In genomic region chr4:184448828-184449227, GRCh38 we compare ENCODE assay signal across 8 cellular contexts. TPM values are rescaled to one million over a fixed set of nuclear protein-coding genes. Genes with fewer than 3 reads are reported as not detected.
DNase-seq lines count a peak whose midpoint lies in the region; ATAC-seq, FAIRE-seq and TF ChIP-seq lines count a peak whose summit lies in the region.

No MANE protein-coding gene starts in this region.

- WGBS in IMR-90 (ENCODE audit: extremely low coverage in 2 of 2, insufficient read length in 1 of 2), 2 experiments, result 14% methylated on average over 8 of the region's 10 CpGs; no CpG with 5 or more reads in 1 of the 2 experiments
- no CpG with 5 or more reads among the region's 10 CpGs for WGBS in neuronal stem cell (ENCODE audit: extremely low coverage in 2 of 2, insufficient read length in 2 of 2, insufficient replicate concordance in 1 of 2), 2 donors

- H3K4me2 ChIP-seq in IMR-90 (ENCODE audit: low read depth, low read length) (peak overlapping the region; percentile 97), neuronal stem cell (ENCODE audit: insufficient read depth, low read length, poor library complexity, severe bottlenecking) (no peak overlapping the region)

- H3K4me3 ChIP-seq in IMR-90 (ENCODE audit: insufficient read depth, low read depth, low read length), result peak overlapping the region; percentile 36
- peak overlapping the region; percentile 21 to 42 for H3K4me3 ChIP-seq in ascending aorta
- H3K4me3 ChIP-seq in neuronal stem cell (ENCODE audit: low read length in 2 of 2), result no peak overlapping the region

- peak overlapping the region; percentile 57 to 75; a peak in 3 of 4 replicates for H4K8ac ChIP-seq in IMR-90 (ENCODE audit: low read depth in 2 of 2, low read length in 2 of 2)
- no peak overlapping the region for H4K8ac ChIP-seq in neuronal stem cell (ENCODE audit: low read depth, low read length)

- POLR2A ChIA-PET in IMR-90 (lab: Charles Lee; ENCODE audit: unreplicated experiment), result interaction anchor here (1.0 kb wide), 1 partner anchor 19 kb away, joined by 3 read pairs; no protein-coding TSS in a partner anchor

- H3K4me1 ChIP-seq in IMR-90 (ENCODE audit: control insufficient read depth, insufficient read depth, low read length) (peaks cover 18% of the 10 kb centered on the region), ascending aorta (peaks cover 5 to 43% of the 10 kb centered on the region in 2 donors), neuronal stem cell (ENCODE audit: control insufficient read depth in 2 of 2, insufficient read depth in 1 of 2, low read depth in 1 of 2, low read length in 2 of 2) (peaks cover 17% of the 10 kb centered on the region in 2 donors)

- CTCF ChIA-PET in IMR-90 (lab: Yijun Ruan, JAX), result no interaction called here

- peak overlapping the region; percentile 40 for H2BK5ac ChIP-seq in IMR-90 (ENCODE audit: low read depth, low read length, poor library complexity, severe bottlenecking)
- H2BK5ac ChIP-seq in neuronal stem cell (ENCODE audit: low read length), result no peak overlapping the region

- TF ChIP-seq POLR2A in GM12891 (IDR thresholded peaks at IDR 0.05; ENCODE audit: low read depth, low read length) (no peak), IMR-90 (IDR thresholded peaks at IDR 0.05; ENCODE audit: low read depth, low read length) (no peak)

- H3K9ac ChIP-seq in IMR-90 (ENCODE audit: low read depth, low read length) (peak overlapping the region; percentile 68), neuronal stem cell (ENCODE audit: low read depth, low read length, poor library complexity) (no peak overlapping the region)

- H3K23ac ChIP-seq in IMR-90 (ENCODE audit: low read depth, low read length) (peak overlapping the region; percentile 95), neuronal stem cell (ENCODE audit: low read depth, low read length, poor library complexity) (no peak overlapping the region)

- H2BK120ac ChIP-seq in IMR-90 (ENCODE audit: low read depth, low read length), result peak overlapping the region; percentile 75
- no peak overlapping the region for H2BK120ac ChIP-seq in neuronal stem cell (ENCODE audit: low read depth, low read length)

- DNase-seq in GM12891 (ENCODE audit: insufficient read length, low spot score), result peak; percentile 40
- DNase-seq in IMR-90, result peak; percentile 70
- DNase-seq in ascending aorta (ENCODE audit: low spot score in 2 of 2), result no peak
- peak; percentile 32 for DNase-seq in islet precursor cell
- peak; percentile 46 for DNase-seq in smooth muscle cell of the brain vasculature (ENCODE audit: low read depth, low spot score)
- no peak for DNase-seq in neuronal stem cell (ENCODE audit: low spot score)
- no peak for DNase-seq in cortex of kidney (lab: John Stamatoyannopoulos, UW)
- DNase-seq in NCI-H2107 (lab: John Stamatoyannopoulos, UW), result no peak

- peak overlapping the region; percentile 85 for H2AK9ac ChIP-seq in IMR-90 (replicated peaks; ENCODE audit: low read depth, low read length, poor library complexity)

- in situ Hi-C loops in IMR-90 (cut with MboI; ENCODE audit: low sequenced_read_pairs), result no loop called here

- ATAC-seq in IMR-90 (ENCODE audit: low read depth), result peak; percentile 67

- H3K9me3 ChIP-seq in IMR-90 (ENCODE audit: control insufficient read depth, insufficient read depth, low read length) (no peaks in the 10 kb centered on the region), ascending aorta (no peaks in the 10 kb centered on the region), neuronal stem cell (replicated peaks in 1 of 2; ENCODE audit: control insufficient read depth in 2 of 2, insufficient read depth in 1 of 2, low read depth in 1 of 2, low read length in 2 of 2) (peaks cover 0 to 6% of the 10 kb centered on the region in 2 donors)

- no peak for TF ChIP-seq RAD21 in IMR-90 (IDR thresholded peaks at IDR 0.05; ENCODE audit: low read length)

- BruUV-seq in IMR-90 (replicated peaks; lab: Mats Ljungman, UMichigan), result no TSS peak

- peak overlapping the region; percentile 56 for H3K56ac ChIP-seq in IMR-90 (ENCODE audit: extremely low read depth, insufficient read depth, low read length)

- H3K36me3 ChIP-seq in IMR-90 (ENCODE audit: control insufficient read depth, insufficient read depth, low read length) (peaks cover 4% of the 10 kb centered on the region; the same call in 1 of the 2 replicates), ascending aorta (peaks cover 0 to 7% of the 10 kb centered on the region in 2 donors), neuronal stem cell (replicated peaks in 1 of 2; ENCODE audit: control insufficient read depth in 2 of 2, insufficient read depth in 2 of 2, low read length in 2 of 2) (peaks cover 0 to 9% of the 10 kb centered on the region in 2 donors)

- peak overlapping the region; percentile 94 for H3K14ac ChIP-seq in IMR-90 (replicated peaks; ENCODE audit: low read depth, low read length)
- no peak overlapping the region for H3K14ac ChIP-seq in neuronal stem cell (ENCODE audit: low read length)

- H2AFZ ChIP-seq in IMR-90 (replicated peaks; ENCODE audit: low read length, poor library complexity) (peak overlapping the region; percentile 74), neuronal stem cell (ENCODE audit: low read length) (no peak overlapping the region)

- dilution Hi-C loops in IMR-90 (cut with HindIII; ENCODE audit: low sequenced_read_pairs, unreplicated experiment), result no loop called here

- H3K4ac ChIP-seq in IMR-90 (ENCODE audit: low read depth, low read length) (peak overlapping the region; percentile 88), neuronal stem cell (ENCODE audit: low read length) (no peak overlapping the region)

- peaks cover 38% of the 10 kb centered on the region; the same call in 1 of the 2 replicates for H4K20me1 ChIP-seq in IMR-90 (ENCODE audit: insufficient read depth, low read length)

- H3K79me1 ChIP-seq in IMR-90 (ENCODE audit: low read depth in 1 of 2, low read length in 2 of 2) (peaks cover 47 to 77% of the 10 kb centered on the region in 2 experiments), neuronal stem cell (ENCODE audit: low read depth, low read length) (peaks cover 3% of the 10 kb centered on the region)

- H3K18ac ChIP-seq in IMR-90 (ENCODE audit: low read depth, low read length) (peak overlapping the region; percentile 39), neuronal stem cell (ENCODE audit: low read length) (no peak overlapping the region)

- H2AK5ac ChIP-seq in IMR-90 (ENCODE audit: low read depth, low read length) (peak overlapping the region; percentile 80), neuronal stem cell (ENCODE audit: low read depth, low read length) (no peak overlapping the region)

- H4K91ac ChIP-seq in IMR-90 (ENCODE audit: insufficient read depth, low read depth, low read length), result peak overlapping the region; percentile 81
- no peak overlapping the region for H4K91ac ChIP-seq in neuronal stem cell (ENCODE audit: low read depth, low read length, poor library complexity)

- intact Hi-C loops in IMR-90 (cut with micrococcal nuclease), result loop anchor here (1.0 kb wide), 1 partner anchor 65 kb away; no protein-coding TSS in a partner anchor
- intact Hi-C loops in ascending aorta (cut with DNase I), result loop anchor here (5.0 kb wide), 1 partner anchor 42 kb away; no protein-coding TSS in a partner anchor

- H3K27me3 ChIP-seq in IMR-90 (ENCODE audit: control insufficient read depth, insufficient read depth, low read length) (no peaks in the 10 kb centered on the region), ascending aorta (no peaks in the 10 kb centered on the region), neuronal stem cell (ENCODE audit: control insufficient read depth in 3 of 3, insufficient read depth in 3 of 3, low read depth in 1 of 3, low read length in 3 of 3) (no peaks in the 10 kb centered on the region)

- H2BK20ac ChIP-seq in IMR-90 (ENCODE audit: low read depth, low read length), result peak overlapping the region; percentile 57

- peaks cover 13% of the 10 kb centered on the region for H3K9me1 ChIP-seq in IMR-90 (ENCODE audit: insufficient read depth, low read length)

- H2BK15ac ChIP-seq in IMR-90 (ENCODE audit: low read depth, low read length) (peak overlapping the region; percentile 86; the same call in 1 of the 3 replicates), neuronal stem cell (ENCODE audit: low read length) (no peak overlapping the region)

- H3K27ac ChIP-seq in IMR-90 (ENCODE audit: insufficient read depth, low read length) (peak overlapping the region; percentile 79), ascending aorta (peak overlapping the region; percentile 51 to 65), neuronal stem cell (replicated peaks; ENCODE audit: low read length) (no peak overlapping the region)

- H4K5ac ChIP-seq in IMR-90 (ENCODE audit: low read depth, low read length), result peak overlapping the region; percentile 31; the same call in 1 of the 2 replicates

- H2BK12ac ChIP-seq in neuronal stem cell (ENCODE audit: low read length), result no peak overlapping the region

- FAIRE-seq in GM12891 (lab: Jason Lieb, UNC), result peak; percentile 89

- TF ChIP-seq CTCF in IMR-90 (conservative IDR thresholded peaks at IDR 0.05; ENCODE audit: low read depth, low read length) (no peak), ascending aorta (IDR thresholded peaks at IDR 0.05) (no peak)

TF ChIP-seq in GM12891, 5 proteins besides CTCF, POLR2A, EP300 and RAD21:
- TF ChIP-seq PAX5 (IDR thresholded peaks at IDR 0.05; ENCODE audit: insufficient read depth, low read length, severe bottlenecking), result no peak
- no peak for TF ChIP-seq SPI1 (IDR thresholded peaks at IDR 0.05; ENCODE audit: low read depth, low read length)
- TF ChIP-seq TAF1 (IDR thresholded peaks at IDR 0.05; ENCODE audit: low read depth, low read length), result no peak
- no peak for TF ChIP-seq POLR2AphosphoS5 (IDR thresholded peaks at IDR 0.05; ENCODE audit: low read depth, low read length)
- no peak for TF ChIP-seq POU2F2 (IDR thresholded peaks at IDR 0.05; ENCODE audit: low read depth, low read length)
TF ChIP-seq in GM12891: peak in this region for 0.

TF ChIP-seq in IMR-90, 13 proteins besides CTCF, POLR2A, EP300 and RAD21 (continues in another document):
- TF ChIP-seq, protein P1, sequence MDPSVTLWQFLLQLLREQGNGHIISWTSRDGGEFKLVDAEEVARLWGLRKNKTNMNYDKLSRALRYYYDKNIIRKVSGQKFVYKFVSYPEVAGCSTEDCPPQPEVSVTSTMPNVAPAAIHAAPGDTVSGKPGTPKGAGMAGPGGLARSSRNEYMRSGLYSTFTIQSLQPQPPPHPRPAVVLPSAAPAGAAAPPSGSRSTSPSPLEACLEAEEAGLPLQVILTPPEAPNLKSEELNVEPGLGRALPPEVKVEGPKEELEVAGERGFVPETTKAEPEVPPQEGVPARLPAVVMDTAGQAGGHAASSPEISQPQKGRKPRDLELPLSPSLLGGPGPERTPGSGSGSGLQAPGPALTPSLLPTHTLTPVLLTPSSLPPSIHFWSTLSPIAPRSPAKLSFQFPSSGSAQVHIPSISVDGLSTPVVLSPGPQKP (IDR thresholded peaks at IDR 0.05; ENCODE audit: borderline replicate concordance, low read depth, low read length), result no peak
- TF ChIP-seq CEBPB (IDR thresholded peaks at IDR 0.05; ENCODE audit: low read depth, low read length) (no peak), MAZ (IDR thresholded peaks at IDR 0.05; ENCODE audit: borderline replicate concordance, low read depth, low read length) (no peak)

RNA-seq across cellular contexts. Expression of gene IRF2, which starts 25.5 kb away (rescaled TPM):
- polyA plus RNA-seq in GM12891 (2012; ENCODE audit: low read depth, missing spikeins), result 53.8 TPM
- total RNA-seq in IMR-90 (2012; rRNA removed) (20.3 and 21.9 TPM in 2 replicates), ascending aorta (39.6 TPM)
- polyA plus RNA-seq in IMR-90 (2012; rRNA removed), result 16.5 and 20.6 TPM in 2 replicates
- 9.5 and 12.3 TPM in 2 replicates for polyA plus RNA-seq in IMR-90 (2012; cell fraction: cytosol; rRNA removed)
- polyA plus RNA-seq in IMR-90 (2012; cell fraction: nucleus; rRNA removed; ENCODE audit: low replicate concordance), result 9.2 and 22.4 TPM in 2 replicates
- polyA plus RNA-seq in neuronal stem cell (2013, experiment 1 of 2), result 12.7 TPM
- polyA plus RNA-seq in neuronal stem cell (2013, experiment 2 of 2), result 12.8 TPM

Comparison
In these comparisons a context has a peak if more than half of its experiments do, and no peak if none do; other contexts are left out.
1. DNase-seq: peak in GM12891 (single experiment), IMR-90 (single experiment), islet precursor cell (single experiment) and smooth muscle cell of the brain vasculature (single experiment); none in ascending aorta (0 of 2), neuronal stem cell (single experiment), cortex of kidney (single experiment) and NCI-H2107 (single experiment).
2. H3K4me3 ChIP-seq: peak in IMR-90 (single experiment) and ascending aorta (2 of 2); none in neuronal stem cell (0 of 2).